ENCODE assay signal across 7 cellular contexts in the genomic region with DNA sequence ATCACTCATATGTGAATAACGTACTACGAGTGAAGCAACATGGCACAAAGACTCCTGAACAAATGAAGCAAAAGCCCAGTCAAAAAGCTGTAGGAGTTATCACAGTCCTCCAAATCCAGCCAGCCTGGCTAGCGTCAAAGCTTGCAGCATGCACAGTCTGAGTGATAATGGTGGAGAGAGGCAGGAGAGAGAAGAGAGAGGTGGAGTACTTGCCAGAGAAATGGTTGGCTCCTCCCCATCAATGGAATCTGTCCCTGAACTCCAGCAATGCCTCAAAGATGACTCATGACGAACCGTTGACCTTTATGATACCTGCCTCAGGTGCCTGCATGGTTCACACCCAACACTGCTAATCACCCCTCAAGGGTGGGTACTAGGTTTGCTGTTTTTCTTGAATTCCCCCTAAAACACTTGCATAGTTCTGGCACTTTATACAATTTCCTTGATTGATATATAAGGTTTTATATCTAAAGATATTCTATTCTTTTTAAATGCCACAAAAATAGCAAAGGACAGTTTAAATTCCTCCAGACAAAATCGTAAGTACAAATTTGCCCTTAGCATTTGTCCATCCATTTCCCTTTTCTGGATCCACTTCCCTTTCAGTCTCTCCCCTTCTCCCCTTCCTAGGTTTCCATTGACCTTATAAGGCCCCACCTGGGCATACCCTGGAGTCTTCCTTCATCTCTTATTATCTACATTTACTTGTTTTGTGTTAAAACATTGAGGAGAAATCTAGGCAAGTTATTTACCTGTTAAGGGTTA. TPM values are rescaled to one million over a fixed set of nuclear protein-coding genes. Genes with fewer than 3 reads are reported as not detected.
DNase-seq lines count a peak whose midpoint lies in the region; ATAC-seq, FAIRE-seq and TF ChIP-seq lines count a peak whose summit lies in the region.

No MANE protein-coding gene starts in this region.

- H2AFZ ChIP-seq in Loucy (ENCODE audit: low read length) (no peak overlapping the region), keratinocyte (ENCODE audit: control insufficient read depth, low read length) (no peak overlapping the region)

- TF ChIP-seq CTCF in Loucy (conservative IDR thresholded peaks at IDR 0.05; ENCODE audit: low read length) (no peak), keratinocyte (optimal IDR thresholded peaks at IDR 0.05 in 1 of 3, IDR thresholded peaks at IDR 0.05 in 1 of 3, conservative IDR thresholded peaks at IDR 0.05 in 1 of 3; ENCODE audit: extremely low read depth in 1 of 3, insufficient read depth in 2 of 3, low read length in 3 of 3) (no peak), thoracic aorta (IDR thresholded peaks at IDR 0.05) (no peak)

- H3K27me3 ChIP-seq in Loucy (ENCODE audit: insufficient read depth, low read length, poor library complexity, severe bottlenecking) (no peaks in the 10 kb centered on the region), keratinocyte (ENCODE audit: control insufficient read depth, extremely low read depth, insufficient read depth, low read length) (no peaks in the 10 kb centered on the region), thoracic aorta (replicated peaks; ENCODE audit: insufficient read depth) (no peaks in the 10 kb centered on the region)

- H3K79me2 ChIP-seq in Loucy (ENCODE audit: insufficient read depth, low read length) (peaks cover 95% of the 10 kb centered on the region), keratinocyte (ENCODE audit: control insufficient read depth, insufficient read depth, low read length) (peaks cover 8% of the 10 kb centered on the region)

- peaks cover 57% of the 10 kb centered on the region for H4K20me1 ChIP-seq in Loucy (ENCODE audit: insufficient read depth, low read length, poor library complexity, severe bottlenecking)
- no peaks in the 10 kb centered on the region for H4K20me1 ChIP-seq in keratinocyte (ENCODE audit: control insufficient read depth, extremely low read depth, insufficient read depth, low read length)

- H3K36me3 ChIP-seq in Loucy (ENCODE audit: insufficient read depth, low read length): peaks cover 55% of the 10 kb centered on the region
- peaks cover 0 to 5% of the 10 kb centered on the region in 2 experiments for H3K36me3 ChIP-seq in keratinocyte (ENCODE audit: control insufficient read depth in 2 of 2, extremely low read depth in 1 of 2, insufficient read depth in 2 of 2, low read length in 2 of 2)
- H3K36me3 ChIP-seq in thoracic aorta: no peaks in the 10 kb centered on the region

- no peaks in the 10 kb centered on the region for H3K9me1 ChIP-seq in keratinocyte (ENCODE audit: control insufficient read depth, extremely low read depth, insufficient read depth, low read length)

- H3K4me2 ChIP-seq in Loucy (ENCODE audit: low read depth, low read length, poor library complexity, severe bottlenecking): peak overlapping the region; percentile 93
- H3K4me2 ChIP-seq in keratinocyte (ENCODE audit: control insufficient read depth, extremely low read depth, insufficient read depth, low read depth, low read length): peak overlapping the region; percentile 57

- no peak for ATAC-seq in thoracic aorta (ENCODE audit: insufficient number of reproducible peaks, low FRiP score, low read depth)
- no peak for ATAC-seq in HG02571 (IDR thresholded peaks at IDR 0.05; ENCODE audit: unreplicated experiment)

- peak overlapping the region; percentile 48 for H3K27ac ChIP-seq in adipose tissue (ENCODE audit: low read depth, low read length)
- H3K27ac ChIP-seq in keratinocyte (ENCODE audit: control insufficient read depth, insufficient read depth, low read length): peak overlapping the region; percentile 70
- H3K27ac ChIP-seq in thoracic aorta: peak overlapping the region; percentile 66 to 83

- dilution Hi-C loops in keratinocyte (cut with MboI; ENCODE audit: extremely low pct_ligation_motif_present, low sequenced_read_pairs): no loop called here

- 72 to 81% (median 78%) methylated on average over 6 of the region's 6 CpGs for WGBS in adipose tissue, 3 donors

- DNase-seq in keratinocyte (ENCODE audit: low read depth, low spot score) (peak; percentile 48), thoracic aorta (ENCODE audit: low spot score) (no peak), retina (no peak)
- DNase-seq in NK-92 treated with Interleukin-12 subunit alpha and Interleukin-12 subunit beta, amount 100 ng/mL, for 24 hours (lab: John Stamatoyannopoulos, UW): no peak

- no peaks in the 10 kb centered on the region for H3K9me3 ChIP-seq in Loucy (ENCODE audit: insufficient read depth, low read depth, low read length)
- no peaks in the 10 kb centered on the region for H3K9me3 ChIP-seq in keratinocyte (ENCODE audit: control insufficient read depth, low read depth, low read length)
- no peaks in the 10 kb centered on the region for H3K9me3 ChIP-seq in thoracic aorta

- FAIRE-seq in keratinocyte (lab: Jason Lieb, UNC): peak; percentile 100

- peaks cover 85% of the 10 kb centered on the region for H3K4me1 ChIP-seq in Loucy (ENCODE audit: insufficient read depth, low read length, poor library complexity, severe bottlenecking)
- peaks cover 31% of the 10 kb centered on the region for H3K4me1 ChIP-seq in keratinocyte (ENCODE audit: control insufficient read depth, extremely low read depth, insufficient read depth, low read length)
- peaks cover 34 to 70% of the 10 kb centered on the region in 2 donors for H3K4me1 ChIP-seq in thoracic aorta (ENCODE audit: control insufficient read depth in 1 of 2, low read depth in 2 of 2)

- peak overlapping the region; percentile 98 for H3K9ac ChIP-seq in Loucy (ENCODE audit: low read depth, low read length, poor library complexity, severe bottlenecking)
- H3K9ac ChIP-seq in keratinocyte (ENCODE audit: control insufficient read depth, extremely low read depth, insufficient read depth, low read length): no peak overlapping the region

- H3K9me2 ChIP-seq in Loucy (replicated peaks; ENCODE audit: low read depth, low read length): no peaks in the 10 kb centered on the region

- H3F3A ChIP-seq in Loucy (ENCODE audit: low read depth): peaks cover 32% of the 10 kb centered on the region

- H3K4me3 ChIP-seq in Loucy (ENCODE audit: low read length, poor library complexity, severe bottlenecking) (peak overlapping the region; percentile 79), keratinocyte (ENCODE audit: control insufficient read depth in 2 of 3, extremely low read depth in 1 of 3, insufficient read depth in 2 of 3, low read depth in 1 of 3, low read length in 3 of 3) (no peak overlapping the region), thoracic aorta (no peak overlapping the region)

RNA-seq across cellular contexts. Expression of gene ARHGDIB, which starts 10.2 kb away (rescaled TPM):
- 100 to 1,000 TPM in 2 of 3 donors, 10 to 100 TPM in 1; 27.0 to 267 (median 154) TPM for polyA plus RNA-seq in adipose tissue
- polyA plus RNA-seq in keratinocyte: 78.5 to 190 TPM (median 164 TPM) in 3 replicates
- 12.4 TPM for polyA plus RNA-seq in keratinocyte (2011; ENCODE audit: low read depth)
- 127 and 160 TPM in 2 replicates for polyA plus RNA-seq in keratinocyte (2011; cell fraction: cytosol; rRNA removed)
- 67.0 and 69.6 TPM in 2 replicates for polyA plus RNA-seq in keratinocyte (2011; cell fraction: nucleus; rRNA removed)
- 26.7 and 109 TPM in 2 replicates for polyA plus RNA-seq in keratinocyte (2012; ENCODE audit: low replicate concordance)
- 113 to 158 TPM (median 147 TPM) in 3 replicates for polyA minus RNA-seq in keratinocyte
- polyA minus RNA-seq in keratinocyte (2011; cell fraction: cytosol; rRNA and poly(A)+ RNA removed): 42.0 TPM
- polyA minus RNA-seq in keratinocyte (2011; cell fraction: nucleus; rRNA and poly(A)+ RNA removed): 13.4 and 19.9 TPM in 2 replicates
- total RNA-seq in thoracic aorta: 100 to 1,000 TPM; 199 to 223 TPM

RNA-seq across cellular contexts. Expression of gene ERP27, which starts 12.8 kb away (rescaled TPM):
- polyA plus RNA-seq in adipose tissue: 10 to 100 TPM in 1 of 3 donors, 1 to 10 TPM in 1, under 1 TPM in 1; 0.21 to 44.0 (median 1.1) TPM
- 0.06 to 0.18 TPM (median 0.17 TPM) in 3 replicates for polyA plus RNA-seq in keratinocyte
- 0.60 TPM for polyA plus RNA-seq in keratinocyte (2011; ENCODE audit: low read depth)
- polyA plus RNA-seq in keratinocyte (2011; cell fraction: cytosol; rRNA removed): 0.10 and 0.19 TPM in 2 replicates
- polyA plus RNA-seq in keratinocyte (2011; cell fraction: nucleus; rRNA removed): 0.15 and 0.23 TPM in 2 replicates
- polyA plus RNA-seq in keratinocyte (2012; ENCODE audit: low replicate concordance): 0.05 and 0.93 TPM in 2 replicates
- polyA minus RNA-seq in keratinocyte: 0.10 to 0.33 TPM in 2 of 3 replicates, not detected in the other
- not detected for polyA minus RNA-seq in keratinocyte (2011; cell fraction: cytosol; rRNA and poly(A)+ RNA removed)
- polyA minus RNA-seq in keratinocyte (2011; cell fraction: nucleus; rRNA and poly(A)+ RNA removed): 0.47 TPM in 1 of 2 replicates, not detected in the other
- 1 to 10 TPM in 1 of 2 donors, not detected in 1; 2.4 TPM for total RNA-seq in thoracic aorta

RNA-seq across cellular contexts. Expression of gene PDE6H, which starts 21.7 kb away (rescaled TPM):
- polyA plus RNA-seq in adipose tissue: not detected
- not detected in 3 replicates for polyA plus RNA-seq in keratinocyte
- not detected for polyA plus RNA-seq in keratinocyte (2011; ENCODE audit: low read depth)
- not detected in 2 replicates for polyA plus RNA-seq in keratinocyte (2011; cell fraction: cytosol; rRNA removed)
- polyA plus RNA-seq in keratinocyte (2011; cell fraction: nucleus; rRNA removed): not detected in 2 replicates
- not detected in 2 replicates for polyA plus RNA-seq in keratinocyte (2012; ENCODE audit: low replicate concordance)
- polyA minus RNA-seq in keratinocyte: not detected in 3 replicates
- not detected for polyA minus RNA-seq in keratinocyte (2011; cell fraction: cytosol; rRNA and poly(A)+ RNA removed)
- polyA minus RNA-seq in keratinocyte (2011; cell fraction: nucleus; rRNA and poly(A)+ RNA removed): not detected in 2 replicates
- not detected for total RNA-seq in thoracic aorta
